ENCODE assay signal across 33 cellular contexts in genomic region chr7:122261442-122261841, GRCh38. TPM values are rescaled to one million over a fixed set of nuclear protein-coding genes. Genes with fewer than 3 reads are reported as not detected.
"Had no signal": no experiment of that assay in that cellular context is flagged by ENCODE, and none has a peak within 500 bp of the region (broad histone marks: within the 10 kb centered on the region; RNA-seq: fewer than 3 reads in every experiment).

No MANE protein-coding gene starts in this region.

- H3K27me3 ChIP-seq: Peyer's patch had no signal

- H3K27ac ChIP-seq: Peyer's patch, SJSA1 had no signal

- H3K36me3 Mint-ChIP-seq: activated CD8-positive, alpha-beta memory T cell treated with anti-CD3 and anti-CD28 coated beads, Interleukin-2, amount 10 ng/mL, durations not matched to agents 7 days and 5 days; activated naive CD4-positive, alpha-beta T cell treated with anti-CD3 and anti-CD28 coated beads, Interleukin-2, amount 10 ng/mL, durations not matched to agents 7 days and 5 days; activated naive CD8-positive, alpha-beta T cell; brain had no signal

- H3K4me2 ChIP-seq: SK-N-SH had no signal

- H3K4me3 Mint-ChIP-seq: activated B cell treated with CpG ODN at 0.5 μM for 24 hours; activated CD4-positive, alpha-beta memory T cell treated with anti-CD3 and anti-CD28 coated beads, Interleukin-2, amount 10 ng/mL, durations not matched to agents 7 days and 5 days; activated CD8-positive, alpha-beta memory T cell treated with anti-CD3 and anti-CD28 coated beads, Interleukin-2, amount 10 ng/mL, durations not matched to agents 7 days and 5 days; activated naive CD4-positive, alpha-beta T cell treated with anti-CD3 and anti-CD28 coated beads, Interleukin-2, amount 10 ng/mL, durations not matched to agents 7 days and 5 days; activated naive CD8-positive, alpha-beta T cell; activated naive CD8-positive, alpha-beta T cell treated with anti-CD3 and anti-CD28 coated beads, Interleukin-2, amount 50 U/mL, for 24 hours; brain; T-helper 1 cell treated with Interleukin-12 subunit alpha and Interleukin-12 subunit beta and Interleukin-4 antibody, amounts not matched to agents 30 μg/mL and 1 μg/mL, for 36 hours; T-helper 2 cell treated with Interferon-gamma antibody and Interleukin-4, amounts not matched to agents 5 μg/mL and 100 μg/mL, for 36 hours had no signal

- H3K4me3 ChIP-seq: Peyer's patch, SJSA1 had no signal

- H3K27me3 Mint-ChIP-seq: activated CD4-positive, alpha-beta memory T cell treated with anti-CD3 and anti-CD28 coated beads, Interleukin-2, amount 10 ng/mL, durations not matched to agents 7 days and 5 days; activated CD8-positive, alpha-beta memory T cell treated with anti-CD3 and anti-CD28 coated beads, Interleukin-2, amount 10 ng/mL, durations not matched to agents 7 days and 5 days; activated naive CD4-positive, alpha-beta T cell treated with anti-CD3 and anti-CD28 coated beads, Interleukin-2, amount 10 ng/mL, durations not matched to agents 7 days and 5 days had no signal

- H3K4me1 ChIP-seq: Peyer's patch, SJSA1 had no signal

- H3K9me3 Mint-ChIP-seq: activated B cell treated with CpG ODN at 0.5 μM for 24 hours; T-helper 1 cell treated with Interleukin-12 subunit alpha and Interleukin-12 subunit beta and Interleukin-4 antibody, amounts not matched to agents 30 μg/mL and 1 μg/mL, for 36 hours; T-helper 2 cell treated with Interferon-gamma antibody and Interleukin-4, amounts not matched to agents 5 μg/mL and 100 μg/mL, for 36 hours had no signal

- H3K27ac Mint-ChIP-seq: activated B cell treated with CpG ODN at 0.5 μM for 24 hours; activated CD4-positive, alpha-beta memory T cell treated with anti-CD3 and anti-CD28 coated beads, Interleukin-2, amount 10 ng/mL, durations not matched to agents 7 days and 5 days; activated CD8-positive, alpha-beta memory T cell treated with anti-CD3 and anti-CD28 coated beads, Interleukin-2, amount 10 ng/mL, durations not matched to agents 7 days and 5 days; activated naive CD4-positive, alpha-beta T cell treated with anti-CD3 and anti-CD28 coated beads, Interleukin-2, amount 10 ng/mL, durations not matched to agents 7 days and 5 days; activated naive CD8-positive, alpha-beta T cell; activated naive CD8-positive, alpha-beta T cell treated with anti-CD3 and anti-CD28 coated beads, Interleukin-2, amount 50 U/mL, for 24 hours; brain; T-helper 1 cell treated with Interleukin-12 subunit alpha and Interleukin-12 subunit beta and Interleukin-4 antibody, amounts not matched to agents 30 μg/mL and 1 μg/mL, for 36 hours; T-helper 2 cell treated with Interferon-gamma antibody and Interleukin-4, amounts not matched to agents 5 μg/mL and 100 μg/mL, for 36 hours had no signal

- H3K36me3 ChIP-seq: Peyer's patch, SJSA1 had no signal

- H3K9ac ChIP-seq: SK-N-SH had no signal

- DNase-seq: activated B cell treated with CpG ODN at 0.5 μM for 24 hours; activated CD4-positive, alpha-beta memory T cell treated with anti-CD3 and anti-CD28 coated beads, Interleukin-2, amount 10 ng/mL, durations not matched to agents 7 days and 5 days; activated CD4-positive, alpha-beta T cell treated with anti-CD3 and anti-CD28 coated beads for 1 hour; activated CD4-positive, alpha-beta T cell treated with anti-CD3 and anti-CD28 coated beads for 48 hours; activated CD8-positive, alpha-beta memory T cell treated with anti-CD3 and anti-CD28 coated beads for 24 hours; activated CD8-positive, alpha-beta memory T cell treated with anti-CD3 and anti-CD28 coated beads, Interleukin-2, amount 10 ng/mL, durations not matched to agents 7 days and 5 days; activated CD8-positive, alpha-beta memory T cell treated with anti-CD3 and anti-CD28 coated beads, Interleukin-2, amount 50 U/mL, for 48 hours; activated effector memory CD4-positive, alpha-beta T cell treated with Interleukin-2 at 50 U/mL for 16 hours; activated naive CD4-positive, alpha-beta T cell treated with anti-CD3 and anti-CD28 coated beads, Interleukin-2, amount 10 ng/mL, durations not matched to agents 7 days and 5 days; activated naive CD8-positive, alpha-beta T cell treated with anti-CD3 and anti-CD28 coated beads, Interleukin-2, amount 50 U/mL, for 24 hours; activated T-cell treated with anti-CD3 and anti-CD28 coated beads, Interleukin-2, amount 50 U/mL, for 48 hours; anterior cingulate cortex; central memory CD4-positive, alpha-beta T cell; Karpas-422; NCI-H1105; NCI-H1417 treated with DMSO at 0.1 percent for 48 hours; NCI-H187; NCI-H226; NCI-H526 treated with DMSO at 0.1 percent for 48 hours; NK-92 treated with Interleukin-12 subunit alpha and Interleukin-12 subunit beta, amount 100 ng/mL, for 24 hours; PC-3; Peyer's patch; RPMI8226; SHP77 treated with DMSO at 0.1 percent for 48 hours; SK-N-SH had no signal

- H3K9me3 ChIP-seq: Peyer's patch, SJSA1, SK-N-SH had no signal

- H3K4me1 Mint-ChIP-seq: activated B cell treated with CpG ODN at 0.5 μM for 24 hours; activated CD4-positive, alpha-beta memory T cell treated with anti-CD3 and anti-CD28 coated beads, Interleukin-2, amount 10 ng/mL, durations not matched to agents 7 days and 5 days; activated CD8-positive, alpha-beta memory T cell treated with anti-CD3 and anti-CD28 coated beads, Interleukin-2, amount 10 ng/mL, durations not matched to agents 7 days and 5 days; activated naive CD4-positive, alpha-beta T cell treated with anti-CD3 and anti-CD28 coated beads, Interleukin-2, amount 10 ng/mL, durations not matched to agents 7 days and 5 days; activated naive CD8-positive, alpha-beta T cell treated with anti-CD3 and anti-CD28 coated beads, Interleukin-2, amount 50 U/mL, for 24 hours had no signal

RNA-seq across cellular contexts. Expression of gene FEZF1, which starts 43.1 kb away (rescaled TPM):
- total RNA-seq: activated B cell treated with CpG ODN at 0.5 μM for 24 hours; activated CD4-positive, alpha-beta memory T cell treated with anti-CD3 and anti-CD28 coated beads, Interleukin-2, amount 10 ng/mL, durations not matched to agents 7 days and 5 days; activated CD8-positive, alpha-beta memory T cell treated with anti-CD3 and anti-CD28 coated beads, Interleukin-2, amount 10 ng/mL, durations not matched to agents 7 days and 5 days; bronchial epithelial cell; cerebellum; MCF 10A; PC-3; Peyer's patch; SJSA1 had no signal
- polyA plus RNA-seq: SK-N-SH had no signal
